In genomic region chr10:125521721-125522680, GRCh38 we compare ENCODE assay signal across 8 cellular contexts.
A peak's percentile ranks its signal among the peaks of the same experiment; 100 is the strongest.
DNase-seq lines count a peak whose midpoint lies in the region; ATAC-seq and TF ChIP-seq lines count a peak whose summit lies in the region.

No MANE protein-coding gene starts in this region.

- peaks cover 4% of the 10 kb centered on the region for H3K9me3 ChIP-seq in A673 (ENCODE audit: low read depth, low read length, poor library complexity, severe bottlenecking)

- H3K23ac ChIP-seq in mesendoderm (ENCODE audit: low read length) = no peak overlapping the region

- H3K18ac ChIP-seq in mesendoderm (ENCODE audit: low read length) = no peak overlapping the region

- no peak overlapping the region for H3K4ac ChIP-seq in mesendoderm (ENCODE audit: low read depth, low read length)

- no peak overlapping the region for H2BK5ac ChIP-seq in mesendoderm (ENCODE audit: low read length)

- no peak overlapping the region for H3K4me3 Mint-ChIP-seq in activated CD8-positive, alpha-beta T cell treated with anti-CD3 and anti-CD28 coated beads, Interleukin-2, amount 10 ng/mL, durations not matched to agents 7 days and 5 days

- H3K9me3 Mint-ChIP-seq in activated CD8-positive, alpha-beta T cell treated with anti-CD3 and anti-CD28 coated beads, Interleukin-2, amount 10 ng/mL, durations not matched to agents 7 days and 5 days (ENCODE audit: insufficient read depth) = no peaks in the 10 kb centered on the region

- H3K27me3 ChIP-seq in A673 (replicated peaks; ENCODE audit: insufficient read depth, low read depth, low read length, poor library complexity) (no peaks in the 10 kb centered on the region), mesendoderm (ENCODE audit: insufficient read depth, low read length, poor library complexity) (no peaks in the 10 kb centered on the region)

- BruUV-seq in A673 (replicated peaks; lab: Mats Ljungman, UMichigan) = no TSS peak

- H3K4me3 ChIP-seq in A673 (ENCODE audit: low read depth, low read length, poor library complexity, severe bottlenecking) = no peak overlapping the region
- H3K4me3 ChIP-seq in GM12875 (ENCODE audit: low read depth, low read length) = no peak overlapping the region
- no peak overlapping the region for H3K4me3 ChIP-seq in mesendoderm (ENCODE audit: low read length)

- H2BK15ac ChIP-seq in mesendoderm (replicated peaks; ENCODE audit: low read depth) = no peak overlapping the region

- peak; percentile 79 for TF ChIP-seq CTCF in A673 (conservative IDR thresholded peaks at IDR 0.05; ENCODE audit: low read depth, low read length)
- peak; percentile 85 for TF ChIP-seq CTCF in GM12875 (IDR thresholded peaks at IDR 0.05; ENCODE audit: borderline replicate concordance, insufficient read depth, low read depth, low read length)

- H4K5ac ChIP-seq in mesendoderm (ENCODE audit: low read length) = no peak overlapping the region

- no peak overlapping the region for H3K9ac ChIP-seq in mesendoderm (ENCODE audit: low read length)

- H3K27ac ChIP-seq in A673 (ENCODE audit: low read depth, low read length, poor library complexity, severe bottlenecking) = no peak overlapping the region
- no peak overlapping the region for H3K27ac ChIP-seq in mesendoderm (ENCODE audit: low read depth, low read length)

- no peaks in the 10 kb centered on the region for H3K4me1 Mint-ChIP-seq in activated CD8-positive, alpha-beta T cell treated with anti-CD3 and anti-CD28 coated beads, Interleukin-2, amount 10 ng/mL, durations not matched to agents 7 days and 5 days (ENCODE audit: low read depth)

- H3K56ac ChIP-seq in mesendoderm (ENCODE audit: low read length) = no peak overlapping the region

- no peaks in the 10 kb centered on the region for H3K36me3 Mint-ChIP-seq in activated CD8-positive, alpha-beta T cell treated with anti-CD3 and anti-CD28 coated beads, Interleukin-2, amount 10 ng/mL, durations not matched to agents 7 days and 5 days (ENCODE audit: low read depth)

- H3K36me3 ChIP-seq in A673 (ENCODE audit: insufficient read depth, low read length, poor library complexity, severe bottlenecking) = no peaks in the 10 kb centered on the region
- H3K36me3 ChIP-seq in mesendoderm (ENCODE audit: control insufficient read depth, insufficient read depth, low read length) = no peaks in the 10 kb centered on the region

- no peaks in the 10 kb centered on the region for H3K27me3 Mint-ChIP-seq in activated CD8-positive, alpha-beta T cell treated with anti-CD3 and anti-CD28 coated beads, Interleukin-2, amount 10 ng/mL, durations not matched to agents 7 days and 5 days (ENCODE audit: low read depth)

- intact Hi-C loops in A673 (cut with micrococcal nuclease; ENCODE audit: unreplicated experiment) = no loop called here

- no peak overlapping the region for H2BK120ac ChIP-seq in mesendoderm (ENCODE audit: low read depth, low read length)

- H3K79me1 ChIP-seq in mesendoderm (ENCODE audit: low read length) = no peaks in the 10 kb centered on the region

- CTCF ChIA-PET in A673 (lab: Charles Lee) = interaction anchor here (0.6 kb wide), 1 partner anchor 478 kb away, joined by 3 read pairs; no protein-coding TSS in a partner anchor
- CTCF ChIA-PET in activated CD8-positive, alpha-beta T cell treated with anti-CD3 and anti-CD28 coated beads, Interleukin-2, amount 10 ng/mL, durations not matched to agents 7 days and 5 days (lab: Charles Lee) = interaction anchor here (1.1 kb wide), 2 partner anchors 11 to 14 kb away, joined by 3 to 4 read pairs; no protein-coding TSS in a partner anchor

- no peaks in the 10 kb centered on the region for H3K4me1 ChIP-seq in A673 (ENCODE audit: insufficient read depth, low read length, poor library complexity, severe bottlenecking)
- no peaks in the 10 kb centered on the region for H3K4me1 ChIP-seq in mesendoderm (ENCODE audit: control insufficient read depth, low read depth, low read length)

- H3K27ac Mint-ChIP-seq in activated CD8-positive, alpha-beta T cell treated with anti-CD3 and anti-CD28 coated beads, Interleukin-2, amount 10 ng/mL, durations not matched to agents 7 days and 5 days = no peak overlapping the region

- H4K8ac ChIP-seq in mesendoderm (ENCODE audit: low read depth, low read length) = no peak overlapping the region

- no CpG with 5 or more reads among the region's 17 CpGs for WGBS in mesendoderm (ENCODE audit: extremely low coverage, insufficient coverage, low lambda C conversion rate)

- H3K4me2 ChIP-seq in mesendoderm (ENCODE audit: low read length) = no peak overlapping the region

- no peaks in the 10 kb centered on the region for H3K79me2 ChIP-seq in mesendoderm (ENCODE audit: control insufficient read depth, insufficient read depth, low read length)

- POLR2A ChIA-PET in A673 (lab: Charles Lee; ENCODE audit: low non-redundant PET) = no interaction called here
- POLR2A ChIA-PET in activated CD8-positive, alpha-beta T cell treated with anti-CD3 and anti-CD28 coated beads, Interleukin-2, amount 10 ng/mL, durations not matched to agents 7 days and 5 days (lab: Charles Lee) = no interaction called here

- ATAC-seq in HG03342 (IDR thresholded peaks at IDR 0.05; ENCODE audit: unreplicated experiment) = peak; percentile 97
- ATAC-seq in activated CD8-positive, alpha-beta T cell treated with anti-CD3 and anti-CD28 coated beads, Interleukin-2, amount 10 ng/mL, durations not matched to agents 7 days and 5 days = no peak
- ATAC-seq in HG02884 (IDR thresholded peaks at IDR 0.05; ENCODE audit: unreplicated experiment) = no peak

- DNase-seq in A673 (ENCODE audit: low spot score) = peak; percentile 69
- DNase-seq in activated CD8-positive, alpha-beta T cell treated with anti-CD3 and anti-CD28 coated beads, Interleukin-2, amount 10 ng/mL, durations not matched to agents 7 days and 5 days = peak; percentile 23
- DNase-seq in mesendoderm = peak; percentile 88
- no peak for DNase-seq in NCI-H1105 (lab: John Stamatoyannopoulos, UW)
- no peak for DNase-seq in A172 (ENCODE audit: low spot score)

- H2AK5ac ChIP-seq in mesendoderm (ENCODE audit: low read length) = no peak overlapping the region

Comparison
In these comparisons a context has a peak if more than half of its experiments do, and no peak if none do; other contexts are left out.
1. DNase-seq: peak in A673 (single experiment), activated CD8-positive, alpha-beta T cell treated with anti-CD3 and anti-CD28 coated beads, Interleukin-2, amount 10 ng/mL, durations not matched to agents 7 days and 5 days (single experiment) and mesendoderm (single experiment); none in NCI-H1105 (single experiment) and A172 (single experiment).